1 cellular context compared by ENCODE assay signal in genomic region chr10:60466267-60467201, GRCh38.
TF ChIP-seq lines count a peak whose summit lies in the region.

No MANE protein-coding gene starts in this region.

TF ChIP-seq in WTC11, 78 proteins besides CTCF, POLR2A, EP300 and RAD21 (continued from another document):
- TF ChIP-seq ZNF281 (CRISPR knock-in tag; IDR thresholded peaks at IDR 0.05): no peak
- TF ChIP-seq SMAD4 (CRISPR knock-in tag; IDR thresholded peaks at IDR 0.05): no peak
- TF ChIP-seq NFATC4 (CRISPR knock-in tag; IDR thresholded peaks at IDR 0.05): no peak
- no peak for TF ChIP-seq E2F5 (CRISPR knock-in tag; IDR thresholded peaks at IDR 0.05)
- no peak for TF ChIP-seq NFE2L1 (CRISPR knock-in tag; IDR thresholded peaks at IDR 0.05)
- TF ChIP-seq E2F1 (CRISPR knock-in tag; IDR thresholded peaks at IDR 0.05): no peak
- TF ChIP-seq ZSCAN18 (CRISPR knock-in tag; IDR thresholded peaks at IDR 0.05): no peak
- no peak for TF ChIP-seq ZNF138 (CRISPR knock-in tag; conservative IDR thresholded peaks at IDR 0.05)
- TF ChIP-seq MLX (CRISPR knock-in tag; IDR thresholded peaks at IDR 0.05): no peak
- no peak for TF ChIP-seq KAT7 (CRISPR knock-in tag; IDR thresholded peaks at IDR 0.05; ENCODE audit: borderline replicate concordance)
